1 cellular context compared by ENCODE assay signal in genomic region chr5:36305571-36306326, GRCh38.
TF ChIP-seq lines count a peak whose summit lies in the region.

No MANE protein-coding gene starts in this region.

TF ChIP-seq in GM23338, 12 proteins besides CTCF, POLR2A, EP300 and RAD21 (continued from another document):
- TF ChIP-seq REST (IDR thresholded peaks at IDR 0.05; ENCODE audit: unreplicated experiment) = no peak
TF ChIP-seq in GM23338: peak in this region for 0.
